Comparison of ENCODE assay signal across 16 cellular contexts in genomic region chr6:169121013-169121412, GRCh38.
"Had no signal": no experiment of that assay in that cellular context is flagged by ENCODE, and none has a peak within 500 bp of the region (broad histone marks: within the 10 kb centered on the region; RNA-seq: fewer than 3 reads in every experiment).

No MANE protein-coding gene starts in this region.

- FAIRE-seq: frontal cortex, islet of Langerhans had no signal

- H3K27ac ChIP-seq: esophagus squamous epithelium, heart left ventricle, psoas muscle, right lobe of liver, tibial nerve had no signal

- H3K36me3 ChIP-seq: esophagus squamous epithelium, heart left ventricle, right lobe of liver, tibial nerve had no signal

- H3K4me3 ChIP-seq: esophagus squamous epithelium, heart left ventricle, psoas muscle, right lobe of liver, tibial nerve had no signal

- H3K4me1 ChIP-seq: esophagus squamous epithelium, psoas muscle, right lobe of liver, tibial nerve had no signal

- H3K27me3 ChIP-seq: esophagus squamous epithelium, right lobe of liver, tibial nerve had no signal

- DNase-seq: activated CD4-positive, alpha-beta T cell treated with anti-CD3 and anti-CD28 coated beads for 48 hours; activated CD8-positive, alpha-beta memory T cell treated with anti-CD3 and anti-CD28 coated beads, Interleukin-2, amount 50 U/mL, for 48 hours; activated naive CD4-positive, alpha-beta T cell treated with Interleukin-2 at 50 U/mL for 16 hours; cerebellar nuclear complex; esophagus squamous epithelium; heart left ventricle; left ventricle myocardium superior; mesenchymal stem cell; occipital lobe; psoas muscle; right lobe of liver had no signal

- H3K9me3 ChIP-seq: esophagus squamous epithelium, heart left ventricle, psoas muscle, right lobe of liver had no signal

- ATAC-seq: activated CD8-positive, alpha-beta T cell treated with anti-CD3 and anti-CD28 coated beads, Interleukin-2, amount 10 ng/mL, durations not matched to agents 7 days and 5 days; heart left ventricle; left ventricle myocardium superior; psoas muscle; right lobe of liver; stimulated activated effector memory CD8-positive, alpha-beta T cell treated with anti-CD3 and anti-CD28 coated beads, Interleukin-12 subunit alpha, Interleukin-12 subunit beta, amount 100 ng/mL, for 72 hours had no signal
